In the genomic region with DNA sequence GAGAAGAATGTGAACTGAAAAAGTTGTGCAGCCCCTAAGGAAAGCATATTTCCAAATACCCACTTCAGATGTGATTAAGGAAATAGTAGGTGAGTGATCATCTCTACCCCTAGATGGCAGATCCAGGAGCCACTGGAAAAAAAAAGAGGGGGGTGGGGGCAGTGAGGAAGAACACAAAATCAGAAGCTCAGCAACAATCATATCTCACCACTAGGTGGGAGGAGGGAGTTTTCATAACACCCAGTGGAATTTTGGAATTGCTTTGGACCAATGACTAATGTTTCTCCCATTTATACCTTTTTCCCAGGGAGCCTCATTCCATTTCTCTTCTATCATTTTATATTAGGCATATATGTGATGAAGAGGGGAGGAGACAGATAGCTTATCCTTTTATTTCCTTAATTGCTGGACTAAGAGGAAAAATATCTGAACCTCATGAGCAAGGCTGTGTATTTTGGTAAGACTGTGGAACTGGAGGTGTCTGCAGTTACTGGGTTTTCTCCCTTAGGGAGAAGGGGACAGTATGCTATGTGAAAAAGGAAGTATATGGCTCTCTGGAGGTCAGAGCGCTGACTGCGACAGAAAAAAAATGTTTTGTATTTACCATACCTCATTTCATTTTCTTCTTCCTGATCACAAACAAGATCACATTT, we compare ENCODE assay signal across 1 cellular context.
TF ChIP-seq lines count a peak whose summit lies in the region.

No MANE protein-coding gene starts in this region.

TF ChIP-seq in K562, 482 proteins besides CTCF, POLR2A, EP300 and RAD21 (continued from another document):
- no peak for TF ChIP-seq ATF3 (IDR thresholded peaks at IDR 0.05)
- no peak for TF ChIP-seq ATF3 (CRISPR knock-in tag; conservative IDR thresholded peaks at IDR 0.05)
- no peak for TF ChIP-seq KAT2B (IDR thresholded peaks at IDR 0.05; ENCODE audit: low read depth, low read length)
- no peak for TF ChIP-seq ZNF134 (CRISPR knock-in tag; conservative IDR thresholded peaks at IDR 0.05)
- TF ChIP-seq RBM14 (IDR thresholded peaks at IDR 0.05; ENCODE audit: borderline replicate concordance, insufficient read depth, low read depth, low read length), result no peak
- TF ChIP-seq ZBTB2 (IDR thresholded peaks at IDR 0.05), result no peak
